Comparison of ENCODE assay signal across 6 cellular contexts in genomic region chr18:47717257-47717656, GRCh38.
"Had no signal": no experiment of that assay in that cellular context is flagged by ENCODE, and none has a peak within 500 bp of the region (broad histone marks: within the 10 kb centered on the region; RNA-seq: fewer than 3 reads in every experiment).

No MANE protein-coding gene starts in this region.

- H3K9me3 ChIP-seq: HAP-1 had no signal

- H3K9ac ChIP-seq: GM23248 had no signal

- ATAC-seq: HCT116 had no signal

- H3K27ac ChIP-seq: GM23248 had no signal

- H3K36me3 ChIP-seq: HAP-1 had no signal

- DNase-seq: GM23248, GOT3, H7, HFFc6 had no signal

- H3K4me3 ChIP-seq: GM23248, HAP-1 had no signal

- H3K4me1 ChIP-seq: HAP-1 had no signal
